In genomic region chr3:72447059-72447946, GRCh38 we compare ENCODE assay signal across 1 cellular context.
TF ChIP-seq lines count a peak whose summit lies in the region.

No MANE protein-coding gene starts in this region.

TF ChIP-seq in A549, 52 proteins besides CTCF, POLR2A, EP300 and RAD21 (continued from another document):
- TF ChIP-seq REST (IDR thresholded peaks at IDR 0.05) (no peak), HOXB5 (CRISPR knock-in tag; IDR thresholded peaks at IDR 0.05) (peak; percentile 93), BCL3 (IDR thresholded peaks at IDR 0.05) (no peak), KDM5A (IDR thresholded peaks at IDR 0.05) (no peak), RCOR1 (IDR thresholded peaks at IDR 0.05; ENCODE audit: low read depth, low read length) (no peak), HOXB13 (CRISPR knock-in tag; IDR thresholded peaks at IDR 0.05; ENCODE audit: low read depth) (peak; percentile 92), SREBF2 (IDR thresholded peaks at IDR 0.05) (no peak), ZSCAN20 (CRISPR knock-in tag; IDR thresholded peaks at IDR 0.05) (peak; percentile 49; the same call in 1 of the 2 replicates), ELK1 (IDR thresholded peaks at IDR 0.05; ENCODE audit: low read depth, low read length) (no peak), CHD4 (IDR thresholded peaks at IDR 0.05; ENCODE audit: borderline replicate concordance) (no peak), EHMT2 (IDR thresholded peaks at IDR 0.05; ENCODE audit: low read depth) (no peak)
